In genomic region chr22:17941501-17942406, GRCh38 we compare ENCODE assay signal across 1 cellular context.
TF ChIP-seq lines count a peak whose summit lies in the region.

No MANE protein-coding gene starts in this region.

TF ChIP-seq in K562, 482 proteins besides CTCF, POLR2A, EP300 and RAD21:
- TF ChIP-seq DACH1 (IDR thresholded peaks at IDR 0.05; ENCODE audit: partially characterized antibody): no peak
- no peak for TF ChIP-seq E2F8 (IDR thresholded peaks at IDR 0.05; ENCODE audit: low read depth, partially characterized antibody)
